In genomic region chr5:134245101-134245604, GRCh38 we compare ENCODE assay signal across 8 cellular contexts. TPM values are rescaled to one million over a fixed set of nuclear protein-coding genes. Genes with fewer than 3 reads are reported as not detected.
DNase-seq lines count a peak whose midpoint lies in the region; ATAC-seq and TF ChIP-seq lines count a peak whose summit lies in the region.
"Had no signal": no experiment of that assay in that cellular context is flagged by ENCODE, and none has a peak within 500 bp of the region (broad histone marks: within the 10 kb centered on the region; RNA-seq: fewer than 3 reads in every experiment).

No MANE protein-coding gene starts in this region.

- peak overlapping the region; percentile 88 for H3K27ac Mint-ChIP-seq in type B pancreatic cell

- intact Hi-C loops in breast epithelium (cut with DNase I; ENCODE audit: low total_unique reads): no loop called here

- H3K36me3 Mint-ChIP-seq in type B pancreatic cell: no peaks in the 10 kb centered on the region

- H3K27ac ChIP-seq in breast epithelium (peak overlapping the region; percentile 28 to 75), Peyer's patch (no peak overlapping the region)

- peak overlapping the region in 2 of 3 donors; percentile 5 to 16 for H3K4me3 ChIP-seq in breast epithelium
- H3K4me3 ChIP-seq in kidney epithelial cell (ENCODE audit: low read depth, low read length): no peak overlapping the region
- H3K4me3 ChIP-seq in Peyer's patch: no peak overlapping the region

- DNase-seq in M059J (ENCODE audit: low read depth) (peak; percentile 87), breast epithelium (ENCODE audit: low spot score in 2 of 2) (no peak), kidney epithelial cell (ENCODE audit: low read depth) (peak; percentile 50), type B pancreatic cell (ENCODE audit: extremely low spot score, unreplicated experiment) (no peak), Peyer's patch (no peak)
- DNase-seq: activated CD4-positive, alpha-beta T cell treated with anti-CD3 and anti-CD28 coated beads, Interleukin-2, amount 50 U/mL, for 1 hour had no signal

- peak overlapping the region; percentile 45 for H3K4me3 Mint-ChIP-seq in type B pancreatic cell

- TF ChIP-seq CTCF in breast epithelium (IDR thresholded peaks at IDR 0.05): no peak
- TF ChIP-seq CTCF in kidney epithelial cell (IDR thresholded peaks at IDR 0.05; ENCODE audit: insufficient read depth, low read length, poor library complexity, severe bottlenecking): no peak
- TF ChIP-seq CTCF in type B pancreatic cell (conservative IDR thresholded peaks at IDR 0.05): no peak
- TF ChIP-seq CTCF in Peyer's patch (IDR thresholded peaks at IDR 0.05): no peak

- TF ChIP-seq POLR2A in breast epithelium (IDR thresholded peaks at IDR 0.05) (no peak), Peyer's patch (IDR thresholded peaks at IDR 0.05) (no peak)

- no peaks in the 10 kb centered on the region for H3K9me3 Mint-ChIP-seq in type B pancreatic cell

- H3K9me3 ChIP-seq in breast epithelium (no peaks in the 10 kb centered on the region), Peyer's patch (no peaks in the 10 kb centered on the region)

- H3K4me1 ChIP-seq in breast epithelium (peaks cover 0 to 3% of the 10 kb centered on the region in 2 donors), Peyer's patch (peaks cover 0 to 4% (median 0%) of the 10 kb centered on the region in 4 donors)

- H3K36me3 ChIP-seq in breast epithelium: no peaks in the 10 kb centered on the region
- no peaks in the 10 kb centered on the region for H3K36me3 ChIP-seq in kidney epithelial cell (ENCODE audit: control insufficient read depth, insufficient read depth, low read length)
- H3K36me3 ChIP-seq in Peyer's patch: no peaks in the 10 kb centered on the region

- H3K4me1 Mint-ChIP-seq in type B pancreatic cell (ENCODE audit: unreplicated experiment): peaks cover 25% of the 10 kb centered on the region

- no peaks in the 10 kb centered on the region for H3K27me3 Mint-ChIP-seq in type B pancreatic cell

- no peak for ATAC-seq in GM18498 (IDR thresholded peaks at IDR 0.05; ENCODE audit: unreplicated experiment)
- ATAC-seq in GM19463 (IDR thresholded peaks at IDR 0.05; ENCODE audit: unreplicated experiment): no peak

- H3K27me3 ChIP-seq in breast epithelium (no peaks in the 10 kb centered on the region), kidney epithelial cell (ENCODE audit: control insufficient read depth, insufficient read depth, low read length) (no peaks in the 10 kb centered on the region), Peyer's patch (no peaks in the 10 kb centered on the region)

RNA-seq across cellular contexts. Expression of gene PPP2CA, which starts 19.3 kb away (rescaled TPM):
- total RNA-seq in M059J (2014; rRNA removed; shearing (Covaris generic)): 233 and 257 TPM in 2 replicates
- 100 to 1,000 TPM; 101 to 152 (median 121) TPM for total RNA-seq in breast epithelium
- 232 and 249 TPM in 2 replicates for total RNA-seq in kidney epithelial cell
- 141 and 152 TPM in 2 replicates for total RNA-seq in type B pancreatic cell (ENCODE audit: low replicate concordance)
- 100 to 1,000 TPM in 2 of 4 donors, 10 to 100 TPM in 2; 85.0 to 128 (median 104) TPM for total RNA-seq in Peyer's patch

Comparison
In these comparisons a context has a peak if more than half of its experiments do, and no peak if none do; other contexts are left out.
1. DNase-seq: peak in M059J (single experiment) and kidney epithelial cell (single experiment); none in breast epithelium (0 of 2), type B pancreatic cell (single experiment) and Peyer's patch (0 of 3).
2. H3K27ac ChIP-seq: peak in breast epithelium (2 of 2); none in Peyer's patch (0 of 4).
3. H3K4me3 ChIP-seq: peak in breast epithelium (2 of 3); none in kidney epithelial cell (single experiment) and Peyer's patch (0 of 4).